Comparison of ENCODE assay signal across 9 cellular contexts in genomic region chr2:183037281-183037659, GRCh38. TPM values are rescaled to one million over a fixed set of nuclear protein-coding genes. Genes with fewer than 3 reads are reported as not detected.
DNase-seq lines count a peak whose midpoint lies in the region; ATAC-seq and TF ChIP-seq lines count a peak whose summit lies in the region.
"Had no signal": no experiment of that assay in that cellular context is flagged by ENCODE, and none has a peak within 500 bp of the region (broad histone marks: within the 10 kb centered on the region; RNA-seq: fewer than 3 reads in every experiment).

No MANE protein-coding gene starts in this region.

- H3K27ac ChIP-seq in Peyer's patch, result peak overlapping the region; percentile 79 to 99 (median 92)
- peak overlapping the region; percentile 92 for H3K27ac ChIP-seq in muscle layer of colon (ENCODE audit: low read depth, low read length)

- DNase-seq in NCI-H345 (lab: John Stamatoyannopoulos, UW) (peak; percentile 26), NCI-H345 treated with DMSO at 0.1 percent for 48 hours (lab: John Stamatoyannopoulos, UW; ENCODE audit: unreplicated experiment) (no peak), Peyer's patch (no peak), posterior cingulate gyrus (no peak)
- DNase-seq: DND-41 had no signal

- H3K9ac ChIP-seq in endocrine pancreas (ENCODE audit: control insufficient read depth, insufficient read depth, low read length) (peak overlapping the region; percentile 79), muscle layer of colon (ENCODE audit: low read length) (peak overlapping the region; percentile 95)

- H3K36me3 ChIP-seq in Peyer's patch (no peaks in the 10 kb centered on the region), endocrine pancreas (ENCODE audit: control insufficient read depth, insufficient read depth, low read length) (no peaks in the 10 kb centered on the region), muscle layer of colon (ENCODE audit: insufficient read depth, low read length) (no peaks in the 10 kb centered on the region)

- TF ChIP-seq POLR2A in Peyer's patch (IDR thresholded peaks at IDR 0.05), result no peak

- H3K9me3 ChIP-seq in Peyer's patch, result peaks cover 0 to 6% (median 0%) of the 10 kb centered on the region in 4 donors
- H3K9me3 ChIP-seq in endocrine pancreas (ENCODE audit: control insufficient read depth, low read length), result no peaks in the 10 kb centered on the region
- no peaks in the 10 kb centered on the region for H3K9me3 ChIP-seq in muscle layer of colon (ENCODE audit: low read length)

- TF ChIP-seq CTCF in Peyer's patch (IDR thresholded peaks at IDR 0.05), result no peak

- peak overlapping the region; percentile 59 to 92 (median 69) for H3K4me3 ChIP-seq in Peyer's patch
- peak overlapping the region; percentile 98 for H3K4me3 ChIP-seq in endocrine pancreas (ENCODE audit: control insufficient read depth, insufficient read depth, low read length)
- H3K4me3 ChIP-seq in muscle layer of colon (ENCODE audit: low read depth in 1 of 2, low read length in 2 of 2), result peak overlapping the region; percentile 88 to 96

- H3K4me1 ChIP-seq in Peyer's patch (peaks cover 0 to 42% (median 12%) of the 10 kb centered on the region in 4 donors), endocrine pancreas (ENCODE audit: control insufficient read depth, insufficient read depth, low read length) (peaks cover 31% of the 10 kb centered on the region), muscle layer of colon (ENCODE audit: insufficient read depth, low read length) (peaks cover 36% of the 10 kb centered on the region)

- intact Hi-C loops in posterior cingulate gyrus (cut with DNase I), result loop anchor here (10.0 kb wide), 1 partner anchor 88 kb away; the partner anchor contains the start of gene NUP35

- ATAC-seq in HG03108 (IDR thresholded peaks at IDR 0.05; ENCODE audit: unreplicated experiment) (no peak), GM19351 (IDR thresholded peaks at IDR 0.05; ENCODE audit: unreplicated experiment) (no peak)

- H3K27me3 ChIP-seq in Peyer's patch, result no peaks in the 10 kb centered on the region
- H3K27me3 ChIP-seq in endocrine pancreas (ENCODE audit: control insufficient read depth, insufficient read depth, low read length), result no peaks in the 10 kb centered on the region
- H3K27me3 ChIP-seq in muscle layer of colon (ENCODE audit: control insufficient read depth in 1 of 2, insufficient read depth in 2 of 2, low read length in 2 of 2), result no peaks in the 10 kb centered on the region

RNA-seq across cellular contexts. Expression of gene NCKAP1, which starts 1.0 kb away (rescaled TPM):
- 10 to 100 TPM; 33.8 to 96.5 (median 77.4) TPM for total RNA-seq in Peyer's patch

RNA-seq across cellular contexts. Expression of gene DUSP19, which starts 41.3 kb away (rescaled TPM):
- total RNA-seq in Peyer's patch, result 1 to 10 TPM in 3 of 4 donors, under 1 TPM in 1; 0.28 to 2.5 (median 1.7) TPM
